Comparison of ENCODE assay signal across 13 cellular contexts in the genomic region with DNA sequence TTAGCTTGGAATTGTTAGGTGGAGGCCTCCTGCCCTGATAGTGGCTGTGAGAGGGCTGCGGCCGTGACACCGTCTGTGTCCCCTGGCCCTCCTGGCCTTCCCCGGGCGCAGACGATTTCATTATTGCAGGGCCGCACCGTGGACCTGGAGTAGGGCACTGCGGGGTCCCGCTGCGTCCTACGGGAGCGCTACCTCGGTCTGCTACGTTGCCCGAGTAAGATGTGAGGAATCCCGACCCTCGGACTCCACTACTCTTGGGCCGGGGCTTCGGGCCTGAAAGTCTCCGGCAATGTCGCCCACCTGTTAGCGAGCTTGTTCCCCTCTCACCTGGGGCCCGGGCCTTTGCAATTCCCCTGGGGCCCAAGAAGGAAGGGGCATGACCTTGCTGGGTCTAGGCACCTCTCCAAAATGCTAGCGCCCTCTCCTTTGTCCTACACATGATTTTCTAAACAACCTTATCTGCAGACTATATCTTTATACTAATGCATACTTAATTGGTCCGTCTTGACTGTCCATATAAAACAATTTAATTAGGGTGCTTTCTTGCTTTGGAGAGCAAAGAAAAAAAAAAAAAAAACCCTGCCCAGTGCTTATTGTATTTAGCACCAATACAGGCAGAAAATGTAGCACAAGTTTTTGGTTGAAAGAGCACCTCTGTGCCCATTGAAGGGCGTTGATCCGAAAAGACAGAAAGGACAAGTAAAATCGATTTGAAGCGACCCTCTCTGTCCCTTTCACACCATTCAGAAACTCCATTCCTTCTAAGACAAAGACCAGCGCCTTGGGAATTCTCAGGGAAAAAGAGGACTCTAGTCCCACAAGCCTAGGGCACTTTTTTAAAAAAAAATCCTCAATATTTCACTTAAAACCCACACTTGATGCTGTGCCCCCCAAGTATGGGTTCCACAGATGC. TPM values are rescaled to one million over a fixed set of nuclear protein-coding genes. Genes with fewer than 3 reads are reported as not detected.
DNase-seq lines count a peak whose midpoint lies in the region; ATAC-seq, FAIRE-seq and TF ChIP-seq lines count a peak whose summit lies in the region.
"Had no signal": no experiment of that assay in that cellular context is flagged by ENCODE, and none has a peak within 500 bp of the region (broad histone marks: within the 10 kb centered on the region; RNA-seq: fewer than 3 reads in every experiment).

No MANE protein-coding gene starts in this region.

- no peak for TF ChIP-seq POLR2A in prostate gland (IDR thresholded peaks at IDR 0.05)

- H3K4me1 ChIP-seq in ES-I3 (ENCODE audit: insufficient read depth, low read length) (peaks cover 8% of the 10 kb centered on the region), prostate gland (replicated peaks) (no peaks in the 10 kb centered on the region)

- no peaks in the 10 kb centered on the region for H3K27me3 ChIP-seq in prostate gland (replicated peaks; ENCODE audit: insufficient read depth)

- intact Hi-C loops in prostate gland (cut with DNase I), result loop anchor here (5.0 to 10.0 kb wide), 4 partner anchors 61 to 1159 kb away; no protein-coding TSS in a partner anchor

- TF ChIP-seq CTCF in brain (conservative IDR thresholded peaks at IDR 0.05), result no peak
- no peak for TF ChIP-seq CTCF in prostate gland (IDR thresholded peaks at IDR 0.05)

- H3K4me3 ChIP-seq in iPS-18c (ENCODE audit: insufficient read depth, low read depth, low read length) (peak overlapping the region; percentile 42; the same call in 1 of the 2 replicates), prostate gland (peak overlapping the region in 1 of 2 donors; percentile 37)

- no peaks in the 10 kb centered on the region for H3K9me3 Mint-ChIP-seq in brain

- H3K4me1 Mint-ChIP-seq in brain, result peaks cover 67% of the 10 kb centered on the region

- peak overlapping the region; percentile 92 to 96 (median 94) for H3K4me3 Mint-ChIP-seq in brain

- H3K36me3 ChIP-seq in ES-I3 (ENCODE audit: insufficient read depth, low read length) (no peaks in the 10 kb centered on the region), prostate gland (no peaks in the 10 kb centered on the region)

- peak overlapping the region in 4 of 5 experiments; percentile 66 to 99 (median 98) for H3K27ac Mint-ChIP-seq in brain
- H3K27ac Mint-ChIP-seq: CD14-positive monocyte had no signal

- peaks cover 96% of the 10 kb centered on the region for H3K27me3 Mint-ChIP-seq in brain

- ATAC-seq in HG02852 (IDR thresholded peaks at IDR 0.05; ENCODE audit: unreplicated experiment), result no peak

- H3K27ac ChIP-seq in prostate gland, result peak overlapping the region; percentile 83 to 92

- 71% methylated on average over 31 of the region's 31 CpGs for WGBS in prostate gland

- DNase-seq in prostate gland (ENCODE audit: low spot score) (no peak), DMS153 (lab: John Stamatoyannopoulos, UW) (no peak), HUDEP-2 (lab: John Stamatoyannopoulos, UW; ENCODE audit: unreplicated experiment in 76 of 76) (no peak), RCC 7860 (ENCODE audit: low spot score) (no peak)
- DNase-seq: foreskin melanocyte; NCI-H1436 treated with DMSO at 0.1 percent for 48 hours; stimulated activated CD4-positive, alpha-beta T cell treated with anti-CD3 and anti-CD28 coated beads, Interleukin-4, amount 100 ng/mL, for 4 hours; T-helper 9 cell had no signal

- FAIRE-seq in RCC 7860 (lab: Jason Lieb, UNC), result no peak

- peak overlapping the region; percentile 46; the same call in 1 of the 2 replicates for H3K9ac ChIP-seq in ES-I3 (ENCODE audit: low read depth, low read length)

- H3K9me3 ChIP-seq in ES-I3 (ENCODE audit: control insufficient read depth, insufficient read depth, low read length) (no peaks in the 10 kb centered on the region), iPS-18c (ENCODE audit: control insufficient read depth, insufficient read depth, low read length) (no peaks in the 10 kb centered on the region), prostate gland (no peaks in the 10 kb centered on the region)

- H3K36me3 Mint-ChIP-seq in brain, result no peaks in the 10 kb centered on the region

RNA-seq across cellular contexts. Expression of a gene that starts 7.0 kb away (rescaled TPM):
- polyA plus RNA-seq in brain (ENCODE audit: insufficient read depth, low read depth, low replicate concordance), result 60.4 TPM
- 10 to 100 TPM; 48.7 to 58.1 TPM for total RNA-seq in prostate gland
- polyA plus RNA-seq: CD14-positive monocyte had no signal
